In the genomic region with DNA sequence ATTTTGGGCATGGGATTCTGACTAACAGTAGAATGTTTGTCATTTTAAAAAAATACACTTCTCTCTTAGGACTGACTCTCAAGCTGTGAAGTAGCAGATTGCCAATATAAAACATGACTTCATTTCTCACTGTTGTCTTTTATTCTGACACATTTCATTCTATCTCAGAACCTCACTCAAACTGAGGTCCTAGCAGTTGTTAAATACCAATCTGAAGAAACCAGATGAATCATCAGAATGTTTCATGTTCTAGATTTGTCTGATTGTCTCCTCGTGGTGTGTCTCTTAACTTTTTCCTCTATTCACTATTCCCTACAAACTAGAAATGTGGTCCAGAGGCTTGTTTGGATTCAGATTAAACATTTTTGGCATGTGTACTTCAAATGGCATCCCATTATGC, we compare ENCODE assay signal across 1 cellular context.
TF ChIP-seq lines count a peak whose summit lies in the region.

No MANE protein-coding gene starts in this region.

TF ChIP-seq in WTC11, 78 proteins besides CTCF, POLR2A, EP300 and RAD21 (continued from another document):
- TF ChIP-seq, protein P1, sequence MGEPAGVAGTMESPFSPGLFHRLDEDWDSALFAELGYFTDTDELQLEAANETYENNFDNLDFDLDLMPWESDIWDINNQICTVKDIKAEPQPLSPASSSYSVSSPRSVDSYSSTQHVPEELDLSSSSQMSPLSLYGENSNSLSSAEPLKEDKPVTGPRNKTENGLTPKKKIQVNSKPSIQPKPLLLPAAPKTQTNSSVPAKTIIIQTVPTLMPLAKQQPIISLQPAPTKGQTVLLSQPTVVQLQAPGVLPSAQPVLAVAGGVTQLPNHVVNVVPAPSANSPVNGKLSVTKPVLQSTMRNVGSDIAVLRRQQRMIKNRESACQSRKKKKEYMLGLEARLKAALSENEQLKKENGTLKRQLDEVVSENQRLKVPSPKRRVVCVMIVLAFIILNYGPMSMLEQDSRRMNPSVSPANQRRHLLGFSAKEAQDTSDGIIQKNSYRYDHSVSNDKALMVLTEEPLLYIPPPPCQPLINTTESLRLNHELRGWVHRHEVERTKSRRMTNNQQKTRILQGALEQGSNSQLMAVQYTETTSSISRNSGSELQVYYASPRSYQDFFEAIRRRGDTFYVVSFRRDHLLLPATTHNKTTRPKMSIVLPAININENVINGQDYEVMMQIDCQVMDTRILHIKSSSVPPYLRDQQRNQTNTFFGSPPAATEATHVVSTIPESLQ (CRISPR knock-in tag; IDR thresholded peaks at IDR 0.05), result no peak
- no peak for TF ChIP-seq ZNF263 (CRISPR knock-in tag; IDR thresholded peaks at IDR 0.05; ENCODE audit: low read depth)
- no peak for TF ChIP-seq TP53 (CRISPR knock-in tag; IDR thresholded peaks at IDR 0.05)
